Comparison of ENCODE assay signal across 10 cellular contexts in genomic region chr11:34600339-34601084, GRCh38. TPM values are rescaled to one million over a fixed set of nuclear protein-coding genes. Genes with fewer than 3 reads are reported as not detected.
A peak's percentile ranks its signal among the peaks of the same experiment; 100 is the strongest.
DNase-seq lines count a peak whose midpoint lies in the region; ATAC-seq and TF ChIP-seq lines count a peak whose summit lies in the region.
"Had no signal": no experiment of that assay in that cellular context is flagged by ENCODE, and none has a peak within 500 bp of the region (broad histone marks: within the 10 kb centered on the region; RNA-seq: fewer than 3 reads in every experiment).

No MANE protein-coding gene starts in this region.

- ATAC-seq in aorta (ENCODE audit: low FRiP score) (peak; percentile 36), HG03139 (IDR thresholded peaks at IDR 0.05; ENCODE audit: unreplicated experiment) (no peak), HG02973 (IDR thresholded peaks at IDR 0.05; ENCODE audit: unreplicated experiment) (no peak)

- H3K4me3 ChIP-seq in cardiac muscle cell, result no peak overlapping the region
- H3K4me3 ChIP-seq in right atrium auricular region, result no peak overlapping the region
- no peak overlapping the region for H3K4me3 ChIP-seq in brain microvascular endothelial cell (ENCODE audit: low read depth, low read length)
- no peak overlapping the region for H3K4me3 ChIP-seq in mesodermal cell (ENCODE audit: extremely low read depth, insufficient read depth, low read length, poor library complexity, severe bottlenecking)
- H3K4me3 ChIP-seq in aorta (ENCODE audit: low read length in 2 of 2), result no peak overlapping the region
- H3K4me3 ChIP-seq in ovary, result no peak overlapping the region

- 76 to 78% methylated on average over 8 to 9 of the region's 11 CpGs for WGBS in mesodermal cell (ENCODE audit: insufficient coverage in 2 of 2), 2 experiments
- 41 to 45% methylated on average over 11 of the region's 11 CpGs for WGBS in aorta, 2 donors
- WGBS in ovary, 3 donors, result 22 to 36% (median 23%) methylated on average over 10 to 11 of the region's 11 CpGs

- no peak for TF ChIP-seq EP300 in ovary (IDR thresholded peaks at IDR 0.05)

- H3K9me3 ChIP-seq in cardiac muscle cell (ENCODE audit: low read depth) (no peaks in the 10 kb centered on the region), right atrium auricular region (no peaks in the 10 kb centered on the region), mesodermal cell (ENCODE audit: control insufficient read depth, low read length) (peaks cover under 1% of the 10 kb centered on the region), aorta (ENCODE audit: control insufficient read depth, low read length) (no peaks in the 10 kb centered on the region), ovary (no peaks in the 10 kb centered on the region)

- DNase-seq in cardiac muscle cell (ENCODE audit: low read depth in 1 of 2, low spot score in 1 of 2) (peak in 1 of 2 donors; percentile 37), right atrium auricular region (ENCODE audit: low spot score) (no peak), brain microvascular endothelial cell (no peak), aorta (no peak), ovary (no peak)
- DNase-seq: activated CD4-positive, alpha-beta memory T cell treated with anti-CD3 and anti-CD28 coated beads, Interleukin-2, amount 10 ng/mL, durations not matched to agents 7 days and 5 days; Karpas-422 had no signal

- H3K27ac ChIP-seq in cardiac muscle cell, result peak overlapping the region; percentile 73
- H3K27ac ChIP-seq in right atrium auricular region, result no peak overlapping the region
- H3K27ac ChIP-seq in brain microvascular endothelial cell, result peak overlapping the region; percentile 49
- H3K27ac ChIP-seq in mesodermal cell (ENCODE audit: low read depth, low read length, severe bottlenecking), result peak overlapping the region; percentile 66
- no peak overlapping the region for H3K27ac ChIP-seq in aorta (ENCODE audit: low read depth in 1 of 2, low read length in 2 of 2)
- no peak overlapping the region for H3K27ac ChIP-seq in ovary

- TF ChIP-seq CTCF in cardiac muscle cell (IDR thresholded peaks at IDR 0.05; ENCODE audit: low read depth, low read length), result no peak
- TF ChIP-seq CTCF in right atrium auricular region (IDR thresholded peaks at IDR 0.05), result no peak
- TF ChIP-seq CTCF in brain microvascular endothelial cell (IDR thresholded peaks at IDR 0.05; ENCODE audit: low read depth, low read length, missing control alignments), result no peak
- TF ChIP-seq CTCF in ovary (IDR thresholded peaks at IDR 0.05), result no peak

- intact Hi-C loops in aorta (cut with DNase I) (no loop called here), ovary (cut with DNase I) (loop anchor here in 1 of 4 donors (2.0 kb wide), 1 partner anchor 22 kb away; no protein-coding TSS in a partner anchor)

- H3K36me3 ChIP-seq in cardiac muscle cell (no peaks in the 10 kb centered on the region), right atrium auricular region (no peaks in the 10 kb centered on the region), brain microvascular endothelial cell (replicated peaks) (no peaks in the 10 kb centered on the region), mesodermal cell (ENCODE audit: control insufficient read depth, insufficient read depth, low read length) (no peaks in the 10 kb centered on the region), aorta (ENCODE audit: control insufficient read depth in 1 of 2, insufficient read depth in 2 of 2, low read length in 1 of 2) (no peaks in the 10 kb centered on the region), ovary (no peaks in the 10 kb centered on the region)

- TF ChIP-seq POLR2A in ovary (IDR thresholded peaks at IDR 0.05), result no peak

- peaks cover 14% of the 10 kb centered on the region for H3K4me1 ChIP-seq in cardiac muscle cell (ENCODE audit: low read depth)
- H3K4me1 ChIP-seq in right atrium auricular region, result peaks cover 0 to 16% of the 10 kb centered on the region in 2 donors
- peaks cover 25% of the 10 kb centered on the region for H3K4me1 ChIP-seq in mesodermal cell (ENCODE audit: control insufficient read depth, insufficient read depth, low read length, poor library complexity, severe bottlenecking)
- H3K4me1 ChIP-seq in aorta (ENCODE audit: control insufficient read depth in 1 of 2, insufficient read depth in 2 of 2, low read length in 2 of 2), result no peaks in the 10 kb centered on the region
- no peaks in the 10 kb centered on the region for H3K4me1 ChIP-seq in ovary (ENCODE audit: insufficient read depth)

- in situ Hi-C loops in brain microvascular endothelial cell (cut with HindIII; ENCODE audit: low pct_ligation_motif_present, low sequenced_read_pairs), result no loop called here

- H3K27me3 ChIP-seq in cardiac muscle cell, result no peaks in the 10 kb centered on the region
- no peaks in the 10 kb centered on the region for H3K27me3 ChIP-seq in right atrium auricular region
- no peaks in the 10 kb centered on the region for H3K27me3 ChIP-seq in brain microvascular endothelial cell (replicated peaks)
- H3K27me3 ChIP-seq in aorta (ENCODE audit: control insufficient read depth in 1 of 2, insufficient read depth in 2 of 2, low read length in 1 of 2), result peaks cover 0 to 2% of the 10 kb centered on the region in 2 donors
- H3K27me3 ChIP-seq in ovary, result no peaks in the 10 kb centered on the region

RNA-seq across cellular contexts. Expression of gene EHF, which starts 20.4 kb away (rescaled TPM):
- total RNA-seq in cardiac muscle cell, result not detected in 2 replicates
- not detected in 2 replicates for polyA plus RNA-seq in cardiac muscle cell
- under 1 TPM in 1 of 2 donors, not detected in 1; 0.78 TPM for total RNA-seq in right atrium auricular region
- not detected for polyA plus RNA-seq in mesodermal cell (2013, experiment 1 of 2)
- polyA plus RNA-seq in mesodermal cell (2013, experiment 2 of 2), result not detected
- total RNA-seq in aorta, result under 1 TPM in 1 of 2 donors, not detected in 1; 0.75 TPM
- 1 to 10 TPM in 1 of 2 donors, under 1 TPM in 1; 0.36 to 8.5 TPM for polyA plus RNA-seq in aorta
- total RNA-seq in ovary, result 100 to 1,000 TPM in 1 of 7 donors, 10 to 100 TPM in 1, 1 to 10 TPM in 3, under 1 TPM in 1, not detected in 1; 0.35 to 102 (median 9.0) TPM
- under 1 TPM; 0.06 to 0.13 TPM for polyA plus RNA-seq in ovary
- total RNA-seq: activated CD4-positive, alpha-beta memory T cell treated with anti-CD3 and anti-CD28 coated beads, Interleukin-2, amount 10 ng/mL, durations not matched to agents 7 days and 5 days had no signal

Comparison
In these comparisons a context has a peak if more than half of its experiments do, and no peak if none do; other contexts are left out.
1. H3K27ac ChIP-seq: peak in cardiac muscle cell (single experiment), brain microvascular endothelial cell (single experiment) and mesodermal cell (single experiment); none in right atrium auricular region (0 of 2), aorta (0 of 2) and ovary (0 of 2).